In genomic region chr2:68441179-68441993, GRCh38 we compare ENCODE assay signal across 8 cellular contexts. TPM values are rescaled to one million over a fixed set of nuclear protein-coding genes. Genes with fewer than 3 reads are reported as not detected.
DNase-seq lines count a peak whose midpoint lies in the region; ATAC-seq and TF ChIP-seq lines count a peak whose summit lies in the region.

No MANE protein-coding gene starts in this region.

- peak; percentile 98 for TF ChIP-seq CTCF in KMS-11 (conservative IDR thresholded peaks at IDR 0.05; ENCODE audit: low read depth, low read length)
- peak; percentile 90 for TF ChIP-seq CTCF in nephron progenitor cell (IDR thresholded peaks at IDR 0.05)

- no peaks in the 10 kb centered on the region for H3K27me3 ChIP-seq in KMS-11 (ENCODE audit: insufficient read depth, low read depth)

- H3K4me1 ChIP-seq in KMS-11 (ENCODE audit: low read depth, poor library complexity, severe bottlenecking) = peaks cover 35% of the 10 kb centered on the region

- H3K79me2 ChIP-seq in KMS-11 (ENCODE audit: insufficient read depth, low read depth) = no peaks in the 10 kb centered on the region

- H3K27me3 Mint-ChIP-seq in nephron progenitor cell (ENCODE audit: low read depth, poor library complexity) = peaks cover 5% of the 10 kb centered on the region
- H3K27me3 Mint-ChIP-seq in stimulated activated naive CD8-positive, alpha-beta T cell treated with anti-CD3 and anti-CD28 coated beads, Interleukin-15, Interleukin-2, amounts not matched to agents 100 ng/mL and 50 ng/mL, for 24 hours = peaks cover 4% of the 10 kb centered on the region

- peak overlapping the region; percentile 39; the same call in 1 of the 2 replicates for H3K9ac ChIP-seq in KMS-11

- peak; percentile 54 for DNase-seq in DMS79 (lab: John Stamatoyannopoulos, UW)
- peak; percentile 95 for DNase-seq in OCI-M1 (lab: John Stamatoyannopoulos, UW)
- peak; percentile 80 for DNase-seq in activated T-cell treated with anti-CD3 and anti-CD28 coated beads for 1 hour (ENCODE audit: low read depth)
- DNase-seq in nephron progenitor cell = peak; percentile 79

- H3K36me3 Mint-ChIP-seq in nephron progenitor cell (ENCODE audit: low read depth) = no peaks in the 10 kb centered on the region
- H3K36me3 Mint-ChIP-seq in stimulated activated naive CD8-positive, alpha-beta T cell treated with anti-CD3 and anti-CD28 coated beads, Interleukin-15, Interleukin-2, amounts not matched to agents 100 ng/mL and 50 ng/mL, for 24 hours (ENCODE audit: low read depth) = no peaks in the 10 kb centered on the region

- H2AFZ ChIP-seq in KMS-11 (ENCODE audit: low read depth) = peak overlapping the region; percentile 67

- no peaks in the 10 kb centered on the region for H3K9me3 Mint-ChIP-seq in nephron progenitor cell
- H3K9me3 Mint-ChIP-seq in stimulated activated naive CD8-positive, alpha-beta T cell treated with anti-CD3 and anti-CD28 coated beads, Interleukin-15, Interleukin-2, amounts not matched to agents 100 ng/mL and 50 ng/mL, for 24 hours = no peaks in the 10 kb centered on the region

- H3K36me3 ChIP-seq in KMS-11 (ENCODE audit: insufficient read depth) = no peaks in the 10 kb centered on the region

- peak overlapping the region; percentile 84 for H3K27ac ChIP-seq in KMS-11

- no peaks in the 10 kb centered on the region for H3K4me1 Mint-ChIP-seq in nephron progenitor cell
- peaks cover 21% of the 10 kb centered on the region for H3K4me1 Mint-ChIP-seq in stimulated activated naive CD8-positive, alpha-beta T cell treated with anti-CD3 and anti-CD28 coated beads, Interleukin-15, Interleukin-2, amounts not matched to agents 100 ng/mL and 50 ng/mL, for 24 hours (ENCODE audit: low read depth)

- ATAC-seq in GM21737 (IDR thresholded peaks at IDR 0.05; ENCODE audit: unreplicated experiment) (peak; percentile 97), esophagus mucosa (peak; percentile 92)

- no peaks in the 10 kb centered on the region for H4K20me1 ChIP-seq in KMS-11 (ENCODE audit: insufficient read depth)

- H3K27ac Mint-ChIP-seq in nephron progenitor cell = no peak overlapping the region
- H3K27ac Mint-ChIP-seq in stimulated activated naive CD8-positive, alpha-beta T cell treated with anti-CD3 and anti-CD28 coated beads, Interleukin-15, Interleukin-2, amounts not matched to agents 100 ng/mL and 50 ng/mL, for 24 hours = peak overlapping the region; percentile 77

- H3K4me3 Mint-ChIP-seq in nephron progenitor cell = no peak overlapping the region
- H3K4me3 Mint-ChIP-seq in stimulated activated naive CD8-positive, alpha-beta T cell treated with anti-CD3 and anti-CD28 coated beads, Interleukin-15, Interleukin-2, amounts not matched to agents 100 ng/mL and 50 ng/mL, for 24 hours = peak overlapping the region; percentile 42

- peak overlapping the region; percentile 91 for H3K4me2 ChIP-seq in KMS-11

- H3K4me3 ChIP-seq in KMS-11 (IDR thresholded peaks at IDR 0.05; ENCODE audit: insufficient read depth, low read depth, low read length) = peak overlapping the region; percentile 86

RNA-seq across cellular contexts. Expression of gene FBXO48, which starts 25.7 kb away (rescaled TPM):
- 1.00 TPM for total RNA-seq in esophagus mucosa

RNA-seq across cellular contexts. Expression of gene APLF, which starts 26.0 kb away (rescaled TPM):
- 4.2 TPM for total RNA-seq in esophagus mucosa

Comparison
In these comparisons a context has a peak if more than half of its experiments do, and no peak if none do; other contexts are left out.
1. Peak in every context shown above with its lines: DNase-seq, ATAC-seq, H3K4me3 ChIP-seq and H3K27ac ChIP-seq.